Comparison of ENCODE assay signal across 8 cellular contexts in the genomic region with DNA sequence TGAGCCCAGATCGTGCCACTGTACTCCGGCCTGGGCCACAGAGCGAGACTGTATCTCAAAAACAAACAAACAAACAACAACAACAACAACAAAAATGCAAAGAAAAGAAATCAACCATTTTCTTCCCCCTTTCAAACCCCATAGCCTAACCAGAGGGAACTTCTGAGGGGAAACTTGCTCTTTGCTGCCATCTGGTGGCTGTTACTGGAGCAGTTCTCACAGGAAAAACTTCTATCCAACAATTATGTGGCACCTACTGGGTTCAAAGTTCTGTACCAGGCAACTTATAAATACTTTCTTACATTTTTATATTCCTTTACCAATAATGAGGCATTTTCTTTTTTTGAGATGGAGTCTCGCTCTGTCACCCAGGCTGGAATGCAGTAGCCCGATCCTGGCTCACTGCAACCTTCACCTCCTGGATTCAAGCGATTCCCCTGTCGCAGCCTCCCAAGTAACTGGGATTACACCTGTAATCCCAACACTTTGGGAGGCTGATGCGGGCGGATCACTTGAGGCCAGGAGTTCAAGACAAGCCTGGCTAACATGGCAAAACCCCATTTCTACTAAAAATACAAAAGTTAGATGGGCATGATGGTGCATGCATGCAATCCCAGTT. TPM values are rescaled to one million over a fixed set of nuclear protein-coding genes. Genes with fewer than 3 reads are reported as not detected.
DNase-seq lines count a peak whose midpoint lies in the region; ATAC-seq, FAIRE-seq and TF ChIP-seq lines count a peak whose summit lies in the region.

No MANE protein-coding gene starts in this region.

- no peak overlapping the region for H2BK120ac ChIP-seq in mesendoderm (ENCODE audit: low read depth, low read length)

- no peak overlapping the region for H2AK5ac ChIP-seq in mesendoderm (ENCODE audit: low read length)

- H4K5ac ChIP-seq in mesendoderm (ENCODE audit: low read length): no peak overlapping the region

- TF ChIP-seq CTCF in AG04449 (IDR thresholded peaks at IDR 0.05; ENCODE audit: insufficient read depth, low read length, missing control alignments) (peak; percentile 72), dorsolateral prefrontal cortex (IDR thresholded peaks at IDR 0.05 in 54 of 56, conservative IDR thresholded peaks at IDR 0.05 in 2 of 56; ENCODE audit: low read depth in 1 of 56, partially characterized antibody in 56 of 56) (peak; percentile 78 to 95 (median 86))

- H2BK15ac ChIP-seq in mesendoderm (replicated peaks; ENCODE audit: low read depth): no peak overlapping the region

- H3K27me3 ChIP-seq in dorsolateral prefrontal cortex: peaks cover 0 to 6% (median 0%) of the 10 kb centered on the region in 45 donors
- H3K27me3 ChIP-seq in mesendoderm (ENCODE audit: insufficient read depth, low read length, poor library complexity): no peaks in the 10 kb centered on the region

- no peak overlapping the region for H2BK5ac ChIP-seq in mesendoderm (ENCODE audit: low read length)

- no peaks in the 10 kb centered on the region for H3K36me3 ChIP-seq in mesendoderm (ENCODE audit: control insufficient read depth, insufficient read depth, low read length)

- H3K4me2 ChIP-seq in mesendoderm (ENCODE audit: low read length): no peak overlapping the region

- H3K79me2 ChIP-seq in mesendoderm (ENCODE audit: control insufficient read depth, insufficient read depth, low read length): no peaks in the 10 kb centered on the region

- intact Hi-C loops in dorsolateral prefrontal cortex (cut with DNase I): loop anchor here in 1 of 2 donors (5.0 kb wide), 1 partner anchor 149 kb away; no protein-coding TSS in a partner anchor

- CTCF ChIA-PET in AG04449 (lab: Yijun Ruan, JAX): interaction anchor here (1.2 to 1.7 kb wide), 3 partner anchors 12 to 276 kb away, joined by 3 to 6 read pairs (median 4); no protein-coding TSS in a partner anchor

- H3K4me1 ChIP-seq in mesendoderm (ENCODE audit: control insufficient read depth, low read depth, low read length): no peaks in the 10 kb centered on the region

- H3K18ac ChIP-seq in mesendoderm (ENCODE audit: low read length): no peak overlapping the region

- peak; percentile 83 for FAIRE-seq in GM18507 (lab: Jason Lieb, UNC)

- ATAC-seq in GM21360 (IDR thresholded peaks at IDR 0.05; ENCODE audit: unreplicated experiment): no peak

- no peak overlapping the region for H3K9ac ChIP-seq in mesendoderm (ENCODE audit: low read length)

- DNase-seq in AG04449 (ENCODE audit: low read depth, low spot score) (no peak), GM18507 (ENCODE audit: extremely low spot score, insufficient read length, low read depth) (peak; percentile 51), NCI-H345 (lab: John Stamatoyannopoulos, UW) (peak; percentile 50), dorsolateral prefrontal cortex (peak in 8 of 10 donors; percentile 47 to 77 (median 62)), mesendoderm (peak; percentile 65)
- peak; percentile 69 to 70 for DNase-seq in activated CD4-positive, alpha-beta T cell treated with anti-CD3 and anti-CD28 coated beads, Interleukin-2, amount 50 U/mL, for 4 hours
- peak; percentile 22 to 45 for DNase-seq in stimulated activated CD8-positive, alpha-beta memory T cell treated with anti-CD3 and anti-CD28 coated beads, Interleukin-2, amount 100 ng/mL, for 48 hours (ENCODE audit: low read depth in 2 of 2)

- H3K79me1 ChIP-seq in mesendoderm (ENCODE audit: low read length): no peaks in the 10 kb centered on the region

- WGBS in mesendoderm (ENCODE audit: extremely low coverage, insufficient coverage, low lambda C conversion rate): no CpG with 5 or more reads among the region's 9 CpGs

- H4K8ac ChIP-seq in mesendoderm (ENCODE audit: low read depth, low read length): no peak overlapping the region

- H3K4me3 ChIP-seq in AG04449 (ENCODE audit: low read depth, low read length): no peak overlapping the region
- no peak overlapping the region for H3K4me3 ChIP-seq in dorsolateral prefrontal cortex
- no peak overlapping the region for H3K4me3 ChIP-seq in mesendoderm (ENCODE audit: low read length)

- H3K23ac ChIP-seq in mesendoderm (ENCODE audit: low read length): no peak overlapping the region

- H3K4ac ChIP-seq in mesendoderm (ENCODE audit: low read depth, low read length): no peak overlapping the region

- no peak overlapping the region for H3K56ac ChIP-seq in mesendoderm (ENCODE audit: low read length)

- H3K27ac ChIP-seq in dorsolateral prefrontal cortex: no peak overlapping the region
- H3K27ac ChIP-seq in mesendoderm (ENCODE audit: low read depth, low read length): no peak overlapping the region

- POLR2A ChIA-PET in AG04449 (lab: Yijun Ruan, JAX): no interaction called here

RNA-seq across cellular contexts. Expression of gene BICDL1, which starts 50.9 kb away (rescaled TPM):
- 100 to 1,000 TPM in 1 of 120 experiments, 10 to 100 TPM in 119; 24.1 to 109 (median 59.1) TPM for total RNA-seq in dorsolateral prefrontal cortex
- 6.9 TPM for polyA plus RNA-seq in mesendoderm (2013, experiment 1 of 2)
- 7.8 TPM for polyA plus RNA-seq in mesendoderm (2013, experiment 2 of 2)
